20 cellular contexts compared by ENCODE assay signal in genomic region chr20:20609522-20609921, GRCh38.
"Had no signal": no experiment of that assay in that cellular context is flagged by ENCODE, and none has a peak within 500 bp of the region (broad histone marks: within the 10 kb centered on the region; RNA-seq: fewer than 3 reads in every experiment).

No MANE protein-coding gene starts in this region.

- FAIRE-seq: small intestine had no signal

- H3K4me3 ChIP-seq: heart left ventricle, left lung, lung, mucosa of descending colon, ovary, sigmoid colon, spleen, tibial nerve, vagina had no signal

- H3K27ac ChIP-seq: heart left ventricle, left lung, ovary, sigmoid colon, spleen, tibial nerve, vagina had no signal

- DNase-seq: heart left ventricle; islet precursor cell; left lung; midbrain; mucosa of descending colon; naive thymus-derived CD4-positive, alpha-beta T cell; ovary; retina; right cardiac atrium; sigmoid colon; small intestine; spleen; stimulated activated CD4-positive, alpha-beta T cell treated with anti-CD3 and anti-CD28 coated beads, Interleukin-4, amount 100 ng/mL, for 24 hours; stimulated activated naive CD4-positive, alpha-beta T cell treated with Interleukin-2 at 50 U/mL for 16 hours; stimulated activated naive CD8-positive, alpha-beta T cell treated with anti-CD3 and anti-CD28 coated beads, Interleukin-15, amount 100 ng/mL, for 72 hours had no signal

- H3K36me3 ChIP-seq: ovary, vagina had no signal

- ATAC-seq: heart left ventricle; left lung; mucosa of descending colon; naive thymus-derived CD4-positive, alpha-beta T cell; natural killer cell treated with Interleukin-12 subunit alpha and Interleukin-12 subunit beta and Interleukin-15 and Interleukin-18, amount 100 ng/mL, for 72 hours; right cardiac atrium; stimulated activated memory B cell treated with anti-CD40 and anti-IgM and Interleukin-4, amounts not matched to agents 10 μg/mL and 1 μg/mL and 100 μg/mL, for 72 hours; stimulated activated naive CD8-positive, alpha-beta T cell treated with anti-CD3 and anti-CD28 coated beads, Interleukin-15, amount 100 ng/mL, for 72 hours had no signal

- H3K27me3 ChIP-seq: heart left ventricle, left lung, ovary, sigmoid colon, spleen, tibial nerve, vagina had no signal

- H3K4me1 ChIP-seq: spleen, tibial nerve, vagina had no signal

- H3K9me3 ChIP-seq: heart left ventricle, left lung, mucosa of descending colon, ovary, sigmoid colon, spleen, tibial nerve, vagina had no signal
